In genomic region chr10:12797471-12798262, GRCh38 we compare ENCODE assay signal across 33 cellular contexts.
DNase-seq lines count a peak whose midpoint lies in the region; ATAC-seq and TF ChIP-seq lines count a peak whose summit lies in the region.
"Had no signal": no experiment of that assay in that cellular context is flagged by ENCODE, and none has a peak within 500 bp of the region (broad histone marks: within the 10 kb centered on the region; RNA-seq: fewer than 3 reads in every experiment).

No MANE protein-coding gene starts in this region.

- H3K4me1 Mint-ChIP-seq in WTC11, result peaks cover 25% of the 10 kb centered on the region
- H3K4me1 Mint-ChIP-seq: activated naive CD4-positive, alpha-beta T cell treated with anti-CD3 and anti-CD28 coated beads, Interleukin-2, amount 50 U/mL, for 24 hours; activated T-helper 17 cell treated with anti-CD3 and anti-CD28 coated beads, Interleukin-2, amount 50 U/mL, for 72 hours; stimulated activated naive CD8-positive, alpha-beta T cell treated with anti-CD3 and anti-CD28 coated beads, Interleukin-15, amount 100 ng/mL, for 72 hours had no signal

- RAD21 ChIA-PET in HCT116 (lab: Charles Lee; ENCODE audit: low non-redundant PET in 1 of 2, low total read pairs in 2 of 2, uncharacterized antibody in 2 of 2, unreplicated experiment in 2 of 2), result no interaction called here

- no peak overlapping the region for H3K4me3 ChIP-seq in AG04450 (ENCODE audit: low read depth, low read length)
- no peak overlapping the region for H3K4me3 ChIP-seq in HCT116 (replicated peaks in 1 of 2; ENCODE audit: low read depth in 1 of 2, low read length in 2 of 2)
- H3K4me3 ChIP-seq in adipocyte (ENCODE audit: low read length), result no peak overlapping the region
- H3K4me3 ChIP-seq: coronary artery, prostate gland, thoracic aorta, uterus had no signal

- H2AFZ ChIP-seq in HCT116 (ENCODE audit: low read depth, low read length, poor library complexity, severe bottlenecking), result no peak overlapping the region

- intact Hi-C loops in HCT116 (cut with micrococcal nuclease), result no loop called here

- H3K27me3 ChIP-seq in AG04450 (ENCODE audit: control insufficient read depth, insufficient read depth, low read length), result peaks cover 3% of the 10 kb centered on the region
- H3K27me3 ChIP-seq in HCT116 (ENCODE audit: insufficient read depth, low read length), result no peaks in the 10 kb centered on the region
- no peaks in the 10 kb centered on the region for H3K27me3 ChIP-seq in adipocyte (replicated peaks; ENCODE audit: control insufficient read depth, insufficient read depth, low read length)
- H3K27me3 ChIP-seq: BE2C, uterus had no signal

- no peak for TF ChIP-seq RAD21 in HCT116 (IDR thresholded peaks at IDR 0.05; ENCODE audit: low read depth)

- H3K9me2 ChIP-seq in HCT116 (ENCODE audit: insufficient read depth), result no peaks in the 10 kb centered on the region

- no peaks in the 10 kb centered on the region for H4K20me1 ChIP-seq in HCT116 (ENCODE audit: insufficient read depth)

- peak overlapping the region; percentile 32 for H3K4me2 ChIP-seq in HCT116 (ENCODE audit: low read length)

- no peak overlapping the region for H3K4me3 Mint-ChIP-seq in WTC11
- H3K4me3 Mint-ChIP-seq: activated CD8-positive, alpha-beta T cell treated with anti-CD3 and anti-CD28 coated beads, Interleukin-2, amount 10 ng/mL, durations not matched to agents 7 days and 5 days; activated naive CD4-positive, alpha-beta T cell treated with anti-CD3 and anti-CD28 coated beads, Interleukin-2, amount 50 U/mL, for 24 hours; activated T-helper 17 cell treated with anti-CD3 and anti-CD28 coated beads, Interleukin-2, amount 50 U/mL, for 72 hours; CD8-positive, alpha-beta T cell; mesothelial cell of epicardium; naive B cell; stimulated activated naive CD8-positive, alpha-beta T cell treated with anti-CD3 and anti-CD28 coated beads, Interleukin-15, amount 100 ng/mL, for 72 hours had no signal

- no peaks in the 10 kb centered on the region for H3K27me3 Mint-ChIP-seq in WTC11 (ENCODE audit: low read depth)
- H3K27me3 Mint-ChIP-seq: activated naive CD4-positive, alpha-beta T cell treated with anti-CD3 and anti-CD28 coated beads, Interleukin-2, amount 50 U/mL, for 24 hours; activated T-helper 17 cell treated with anti-CD3 and anti-CD28 coated beads, Interleukin-2, amount 50 U/mL, for 72 hours; naive B cell; stimulated activated naive CD8-positive, alpha-beta T cell treated with anti-CD3 and anti-CD28 coated beads, Interleukin-15, amount 100 ng/mL, for 72 hours had no signal

- H3K4me1 ChIP-seq in HCT116 (ENCODE audit: control insufficient read depth in 1 of 2, insufficient read depth in 2 of 2, low read length in 2 of 2) (peaks cover 14 to 15% of the 10 kb centered on the region in 2 experiments), adipocyte (ENCODE audit: control insufficient read depth, insufficient read depth, low read length) (peaks cover 9% of the 10 kb centered on the region)
- H3K4me1 ChIP-seq: BE2C, uterus had no signal

- no TSS peak for BruUV-seq in HCT116 (replicated peaks; lab: Mats Ljungman, UMichigan)

- no peak for TF ChIP-seq POLR2A in HCT116 (IDR thresholded peaks at IDR 0.05; ENCODE audit: borderline replicate concordance, extremely low read depth, insufficient read depth, insufficient read length)

- peaks cover 11% of the 10 kb centered on the region for H3K9me3 Mint-ChIP-seq in WTC11
- H3K9me3 Mint-ChIP-seq: activated naive CD4-positive, alpha-beta T cell treated with anti-CD3 and anti-CD28 coated beads, Interleukin-2, amount 50 U/mL, for 24 hours; activated T-helper 17 cell treated with anti-CD3 and anti-CD28 coated beads, Interleukin-2, amount 50 U/mL, for 72 hours; CD8-positive, alpha-beta T cell; naive B cell; stimulated activated naive CD8-positive, alpha-beta T cell treated with anti-CD3 and anti-CD28 coated beads, Interleukin-15, amount 100 ng/mL, for 72 hours had no signal

- H3K27ac ChIP-seq in AG04450 (ENCODE audit: low read depth, low read length), result no peak overlapping the region
- H3K27ac ChIP-seq in HCT116 (ENCODE audit: low read depth, low read length), result no peak overlapping the region
- H3K27ac ChIP-seq: coronary artery, prostate gland, thoracic aorta, uterus, VCaP had no signal

- peaks cover 8% of the 10 kb centered on the region; the same call in 1 of the 2 replicates for H3K9me3 ChIP-seq in AG04450 (ENCODE audit: control insufficient read depth, insufficient read depth, low read length)
- no peaks in the 10 kb centered on the region for H3K9me3 ChIP-seq in HCT116 (ENCODE audit: control insufficient read depth in 1 of 2, insufficient read depth in 1 of 2, low read depth in 1 of 2, low read length in 2 of 2)
- H3K9me3 ChIP-seq in adipocyte (ENCODE audit: control insufficient read depth, low read length), result no peaks in the 10 kb centered on the region
- H3K9me3 ChIP-seq: BE2C, prostate gland, thoracic aorta, uterus had no signal

- H3K36me3 ChIP-seq in HCT116 (ENCODE audit: control insufficient read depth in 1 of 2, insufficient read depth in 2 of 2, low read length in 2 of 2), result no peaks in the 10 kb centered on the region
- no peaks in the 10 kb centered on the region for H3K36me3 ChIP-seq in adipocyte (ENCODE audit: control insufficient read depth, insufficient read depth, low read length, severe bottlenecking)
- H3K36me3 ChIP-seq: BE2C, prostate gland, thoracic aorta, uterus had no signal

- no peak overlapping the region for H3K9ac ChIP-seq in HCT116 (ENCODE audit: low read length)
- H3K9ac ChIP-seq in adipocyte (ENCODE audit: low read length), result no peak overlapping the region

- H3K36me3 Mint-ChIP-seq in WTC11, result no peaks in the 10 kb centered on the region

- POLR2A ChIA-PET in AG04450 (lab: Yijun Ruan, JAX), result no interaction called here
- POLR2A ChIA-PET in HCT116 (lab: Charles Lee), result no interaction called here
- POLR2A ChIA-PET in WTC11 (lab: Charles Lee), result no interaction called here

- peak; percentile 87 for ATAC-seq in HCT116
- no peak for ATAC-seq in HG03354 (IDR thresholded peaks at IDR 0.05; ENCODE audit: poor library complexity, severe bottlenecking, unreplicated experiment)
- no peak for ATAC-seq in WTC11
- no peak for ATAC-seq in HG03571 (IDR thresholded peaks at IDR 0.05; ENCODE audit: unreplicated experiment)
- ATAC-seq: activated CD8-positive, alpha-beta T cell treated with anti-CD3 and anti-CD28 coated beads, Interleukin-2, amount 10 ng/mL, durations not matched to agents 7 days and 5 days; activated T-helper 17 cell treated with anti-CD3 and anti-CD28 coated beads, Interleukin-2, amount 50 U/mL, for 72 hours; CD8-positive, alpha-beta T cell; sciatic nerve; stimulated activated naive CD8-positive, alpha-beta T cell treated with anti-CD3 and anti-CD28 coated beads, Interleukin-15, amount 100 ng/mL, for 72 hours had no signal

- no peak overlapping the region for H3K27ac Mint-ChIP-seq in WTC11
- H3K27ac Mint-ChIP-seq: activated CD8-positive, alpha-beta T cell treated with anti-CD3 and anti-CD28 coated beads, Interleukin-2, amount 10 ng/mL, durations not matched to agents 7 days and 5 days; activated naive CD4-positive, alpha-beta T cell treated with anti-CD3 and anti-CD28 coated beads, Interleukin-2, amount 50 U/mL, for 24 hours; activated T-helper 17 cell treated with anti-CD3 and anti-CD28 coated beads, Interleukin-2, amount 50 U/mL, for 72 hours; CD8-positive, alpha-beta T cell; mesothelial cell of epicardium had no signal

- H3K79me2 ChIP-seq in HCT116 (ENCODE audit: insufficient read depth, low read length), result no peaks in the 10 kb centered on the region

- CTCF ChIA-PET in AG04450 (lab: Charles Lee) (interaction anchor here (0.6 to 1.0 kb wide), 2 partner anchors 15 to 485 kb away, joined by 3 to 4 read pairs; no protein-coding TSS in a partner anchor), HCT116 (lab: Charles Lee) (interaction anchor here (1.7 kb wide), 1 partner anchor 15 kb away, joined by 6 read pairs; no protein-coding TSS in a partner anchor), WTC11 (lab: Charles Lee) (interaction anchor here (1.0 to 1.1 kb wide), 2 partner anchors 15 to 104 kb away, joined by 4 to 8 read pairs; no protein-coding TSS in a partner anchor)

- TF ChIP-seq CTCF in AG04450 (IDR thresholded peaks at IDR 0.05; ENCODE audit: low read depth, low read length) (no peak), HCT116 (IDR thresholded peaks at IDR 0.05 in 2 of 3, conservative IDR thresholded peaks at IDR 0.05 in 1 of 3; ENCODE audit: borderline replicate concordance in 1 of 3, insufficient read depth in 1 of 3, low read depth in 2 of 3, low read length in 2 of 3) (no peak), WTC11 (IDR thresholded peaks at IDR 0.05) (no peak)

- peak; percentile 30 for DNase-seq in AG04450 (ENCODE audit: low read depth, low spot score)
- no peak for DNase-seq in HCT116 (ENCODE audit: low read depth, low spot score)
- DNase-seq in adipocyte (ENCODE audit: low read depth), result peak; percentile 28
- peak; percentile 6 for DNase-seq in iris pigment epithelial cell (ENCODE audit: low read depth)
- DNase-seq in WTC11 (ENCODE audit: low spot score), result no peak
- DNase-seq: ACHN; activated CD4-positive, alpha-beta T cell treated with anti-CD3 and anti-CD28 coated beads for 4 hours; activated CD8-positive, alpha-beta T cell treated with anti-CD3 and anti-CD28 coated beads, Interleukin-2, amount 10 ng/mL, durations not matched to agents 7 days and 5 days; amygdala; BE2C; CD8-positive, alpha-beta T cell; effector memory CD4-positive, alpha-beta T cell; EL; H7; head of caudate nucleus; naive B cell; NCI-H1694; NCI-H526 treated with DMSO at 0.1 percent for 48 hours; occipital lobe; SIG-M5; stimulated activated naive CD8-positive, alpha-beta T cell treated with anti-CD3 and anti-CD28 coated beads, Interleukin-15, amount 100 ng/mL, for 72 hours; T-helper 9 cell; uterus had no signal

TF ChIP-seq in HCT116, 20 proteins besides CTCF, POLR2A, EP300 and RAD21 (continues in another document):
- TF ChIP-seq ATF3 (IDR thresholded peaks at IDR 0.05) (no peak), POLR2AphosphoS5 (IDR thresholded peaks at IDR 0.05; ENCODE audit: low read depth, low read length) (no peak), SP1 (IDR thresholded peaks at IDR 0.05; ENCODE audit: low read depth) (no peak)

TF ChIP-seq in WTC11, 78 proteins besides CTCF, POLR2A, EP300 and RAD21 (continues in another document):
- TF ChIP-seq GRHL2 (CRISPR knock-in tag; IDR thresholded peaks at IDR 0.05; ENCODE audit: insufficient replicate concordance, severe bottlenecking) (no peak), ATF3 (CRISPR knock-in tag; conservative IDR thresholded peaks at IDR 0.05) (no peak)

Comparison
In these comparisons a context has a peak if more than half of its experiments do, and no peak if none do; other contexts are left out.
1. DNase-seq: peak in AG04450 (single experiment), adipocyte (single experiment) and iris pigment epithelial cell (single experiment); none in HCT116 (single experiment) and WTC11 (single experiment).